1 cellular context compared by ENCODE assay signal in the genomic region with DNA sequence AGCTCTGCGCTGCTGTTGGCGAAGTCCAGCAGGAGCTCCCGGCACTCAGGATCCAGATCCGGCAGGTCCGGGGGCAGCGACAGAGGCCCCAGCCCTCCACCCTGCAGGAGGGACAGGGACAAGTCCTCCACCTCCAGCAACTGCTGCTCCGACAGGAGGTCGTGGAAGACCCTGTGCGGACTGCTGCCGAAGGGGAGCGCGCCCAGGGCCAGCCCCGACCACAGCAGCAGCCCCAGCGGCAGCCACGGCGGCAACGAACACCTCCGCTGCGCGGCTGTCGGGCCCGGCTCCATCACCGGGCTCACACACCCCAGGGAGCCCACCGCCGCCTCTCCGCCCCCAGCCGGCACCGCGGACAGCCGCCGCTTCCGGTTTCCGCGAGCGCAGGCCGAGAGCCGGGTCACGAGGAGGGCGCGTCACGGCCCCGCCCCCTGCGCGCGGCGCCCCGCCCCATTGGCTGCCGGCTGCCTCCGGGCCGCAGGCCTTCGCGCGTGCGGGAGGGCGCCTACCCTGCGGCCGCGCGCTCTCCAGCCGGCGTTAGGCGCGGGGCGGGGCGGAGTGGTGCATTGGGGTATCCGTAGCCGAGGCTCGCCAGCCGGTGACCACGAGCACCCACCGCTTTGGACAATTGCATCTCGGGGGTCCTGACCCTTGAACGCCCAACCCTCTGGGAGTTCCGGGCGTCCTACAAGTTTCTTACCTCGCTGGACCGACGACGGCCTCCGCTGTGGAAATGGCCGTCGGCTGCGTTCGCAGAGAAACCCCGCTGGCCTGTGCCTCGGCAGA.
TF ChIP-seq lines count a peak whose summit lies in the region.

A gene with protein sequence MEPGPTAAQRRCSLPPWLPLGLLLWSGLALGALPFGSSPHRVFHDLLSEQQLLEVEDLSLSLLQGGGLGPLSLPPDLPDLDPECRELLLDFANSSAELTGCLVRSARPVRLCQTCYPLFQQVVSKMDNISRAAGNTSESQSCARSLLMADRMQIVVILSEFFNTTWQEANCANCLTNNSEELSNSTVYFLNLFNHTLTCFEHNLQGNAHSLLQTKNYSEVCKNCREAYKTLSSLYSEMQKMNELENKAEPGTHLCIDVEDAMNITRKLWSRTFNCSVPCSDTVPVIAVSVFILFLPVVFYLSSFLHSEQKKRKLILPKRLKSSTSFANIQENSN (minus strand): TSS at position 383 of the 786 bp plus-strand sequence. CDS start 90 bp downstream, at position 293.

TF ChIP-seq in K562, 482 proteins besides CTCF, POLR2A, EP300 and RAD21 (continued from another document and continues in another):
- TF ChIP-seq, protein P1, sequence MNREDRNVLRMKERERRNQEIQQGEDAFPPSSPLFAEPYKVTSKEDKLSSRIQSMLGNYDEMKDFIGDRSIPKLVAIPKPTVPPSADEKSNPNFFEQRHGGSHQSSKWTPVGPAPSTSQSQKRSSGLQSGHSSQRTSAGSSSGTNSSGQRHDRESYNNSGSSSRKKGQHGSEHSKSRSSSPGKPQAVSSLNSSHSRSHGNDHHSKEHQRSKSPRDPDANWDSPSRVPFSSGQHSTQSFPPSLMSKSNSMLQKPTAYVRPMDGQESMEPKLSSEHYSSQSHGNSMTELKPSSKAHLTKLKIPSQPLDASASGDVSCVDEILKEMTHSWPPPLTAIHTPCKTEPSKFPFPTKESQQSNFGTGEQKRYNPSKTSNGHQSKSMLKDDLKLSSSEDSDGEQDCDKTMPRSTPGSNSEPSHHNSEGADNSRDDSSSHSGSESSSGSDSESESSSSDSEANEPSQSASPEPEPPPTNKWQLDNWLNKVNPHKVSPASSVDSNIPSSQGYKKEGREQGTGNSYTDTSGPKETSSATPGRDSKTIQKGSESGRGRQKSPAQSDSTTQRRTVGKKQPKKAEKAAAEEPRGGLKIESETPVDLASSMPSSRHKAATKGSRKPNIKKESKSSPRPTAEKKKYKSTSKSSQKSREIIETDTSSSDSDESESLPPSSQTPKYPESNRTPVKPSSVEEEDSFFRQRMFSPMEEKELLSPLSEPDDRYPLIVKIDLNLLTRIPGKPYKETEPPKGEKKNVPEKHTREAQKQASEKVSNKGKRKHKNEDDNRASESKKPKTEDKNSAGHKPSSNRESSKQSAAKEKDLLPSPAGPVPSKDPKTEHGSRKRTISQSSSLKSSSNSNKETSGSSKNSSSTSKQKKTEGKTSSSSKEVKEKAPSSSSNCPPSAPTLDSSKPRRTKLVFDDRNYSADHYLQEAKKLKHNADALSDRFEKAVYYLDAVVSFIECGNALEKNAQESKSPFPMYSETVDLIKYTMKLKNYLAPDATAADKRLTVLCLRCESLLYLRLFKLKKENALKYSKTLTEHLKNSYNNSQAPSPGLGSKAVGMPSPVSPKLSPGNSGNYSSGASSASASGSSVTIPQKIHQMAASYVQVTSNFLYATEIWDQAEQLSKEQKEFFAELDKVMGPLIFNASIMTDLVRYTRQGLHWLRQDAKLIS (CRISPR knock-in tag; IDR thresholded peaks at IDR 0.05) = peak; percentile 84; the same call in 1 of the 2 replicates
- TF ChIP-seq MED1 (CRISPR knock-in tag; IDR thresholded peaks at IDR 0.05; ENCODE audit: borderline replicate concordance) = no peak
- TF ChIP-seq, protein P2, sequence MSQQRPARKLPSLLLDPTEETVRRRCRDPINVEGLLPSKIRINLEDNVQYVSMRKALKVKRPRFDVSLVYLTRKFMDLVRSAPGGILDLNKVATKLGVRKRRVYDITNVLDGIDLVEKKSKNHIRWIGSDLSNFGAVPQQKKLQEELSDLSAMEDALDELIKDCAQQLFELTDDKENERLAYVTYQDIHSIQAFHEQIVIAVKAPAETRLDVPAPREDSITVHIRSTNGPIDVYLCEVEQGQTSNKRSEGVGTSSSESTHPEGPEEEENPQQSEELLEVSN (IDR thresholded peaks at IDR 0.05; ENCODE audit: borderline replicate concordance in 1 of 2, extremely low read depth in 1 of 2, insufficient read depth in 1 of 2, insufficient read length in 1 of 2, low read depth in 1 of 2, low read length in 1 of 2, poor library complexity in 1 of 2, severe bottlenecking in 1 of 2) = peak; percentile 96 to 99
- TF ChIP-seq RBFOX2 (IDR thresholded peaks at IDR 0.05; ENCODE audit: low read depth, low read length) = peak; percentile 88
- 0 out of 2 replicates have a peak, but pooled peaks have one; percentile 59 for TF ChIP-seq ZNF76 (CRISPR knock-in tag; IDR thresholded peaks at IDR 0.05; ENCODE audit: borderline replicate concordance)
- TF ChIP-seq TAF15 (IDR thresholded peaks at IDR 0.05; ENCODE audit: low read depth, low read length) = no peak
- TF ChIP-seq, protein P3, sequence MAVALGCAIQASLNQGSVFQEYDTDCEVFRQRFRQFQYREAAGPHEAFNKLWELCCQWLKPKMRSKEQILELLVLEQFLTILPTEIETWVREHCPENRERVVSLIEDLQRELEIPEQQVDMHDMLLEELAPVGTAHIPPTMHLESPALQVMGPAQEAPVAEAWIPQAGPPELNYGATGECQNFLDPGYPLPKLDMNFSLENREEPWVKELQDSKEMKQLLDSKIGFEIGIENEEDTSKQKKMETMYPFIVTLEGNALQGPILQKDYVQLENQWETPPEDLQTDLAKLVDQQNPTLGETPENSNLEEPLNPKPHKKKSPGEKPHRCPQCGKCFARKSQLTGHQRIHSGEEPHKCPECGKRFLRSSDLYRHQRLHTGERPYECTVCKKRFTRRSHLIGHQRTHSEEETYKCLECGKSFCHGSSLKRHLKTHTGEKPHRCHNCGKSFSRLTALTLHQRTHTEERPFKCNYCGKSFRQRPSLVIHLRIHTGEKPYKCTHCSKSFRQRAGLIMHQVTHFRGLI (CRISPR knock-in tag; IDR thresholded peaks at IDR 0.05) = peak; percentile 15; the same call in 1 of the 2 replicates
- 0 out of 2 replicates have a peak, but pooled peaks have one; percentile 67 for TF ChIP-seq ZNF212 (CRISPR knock-in tag; IDR thresholded peaks at IDR 0.05)
- TF ChIP-seq ETV6 (IDR thresholded peaks at IDR 0.05; ENCODE audit: borderline replicate concordance in 1 of 2, low read depth in 2 of 2, low read length in 1 of 2) = no peak
- TF ChIP-seq ETV6 (CRISPR knock-in tag; IDR thresholded peaks at IDR 0.05; ENCODE audit: borderline replicate concordance) = peak; percentile 90; the same call in 1 of the 2 replicates
- TF ChIP-seq HCFC1 (IDR thresholded peaks at IDR 0.05; ENCODE audit: low read depth, low read length) = peak; percentile 49
- TF ChIP-seq KLF13 (tag; IDR thresholded peaks at IDR 0.05; ENCODE audit: borderline replicate concordance, low read depth) = no peak; the same call in 1 of the 2 replicates
- no peak for TF ChIP-seq ZBTB5 (IDR thresholded peaks at IDR 0.05)
- no peak for TF ChIP-seq NCOA4 (IDR thresholded peaks at IDR 0.05; ENCODE audit: partially characterized antibody)
- TF ChIP-seq, protein P4, sequence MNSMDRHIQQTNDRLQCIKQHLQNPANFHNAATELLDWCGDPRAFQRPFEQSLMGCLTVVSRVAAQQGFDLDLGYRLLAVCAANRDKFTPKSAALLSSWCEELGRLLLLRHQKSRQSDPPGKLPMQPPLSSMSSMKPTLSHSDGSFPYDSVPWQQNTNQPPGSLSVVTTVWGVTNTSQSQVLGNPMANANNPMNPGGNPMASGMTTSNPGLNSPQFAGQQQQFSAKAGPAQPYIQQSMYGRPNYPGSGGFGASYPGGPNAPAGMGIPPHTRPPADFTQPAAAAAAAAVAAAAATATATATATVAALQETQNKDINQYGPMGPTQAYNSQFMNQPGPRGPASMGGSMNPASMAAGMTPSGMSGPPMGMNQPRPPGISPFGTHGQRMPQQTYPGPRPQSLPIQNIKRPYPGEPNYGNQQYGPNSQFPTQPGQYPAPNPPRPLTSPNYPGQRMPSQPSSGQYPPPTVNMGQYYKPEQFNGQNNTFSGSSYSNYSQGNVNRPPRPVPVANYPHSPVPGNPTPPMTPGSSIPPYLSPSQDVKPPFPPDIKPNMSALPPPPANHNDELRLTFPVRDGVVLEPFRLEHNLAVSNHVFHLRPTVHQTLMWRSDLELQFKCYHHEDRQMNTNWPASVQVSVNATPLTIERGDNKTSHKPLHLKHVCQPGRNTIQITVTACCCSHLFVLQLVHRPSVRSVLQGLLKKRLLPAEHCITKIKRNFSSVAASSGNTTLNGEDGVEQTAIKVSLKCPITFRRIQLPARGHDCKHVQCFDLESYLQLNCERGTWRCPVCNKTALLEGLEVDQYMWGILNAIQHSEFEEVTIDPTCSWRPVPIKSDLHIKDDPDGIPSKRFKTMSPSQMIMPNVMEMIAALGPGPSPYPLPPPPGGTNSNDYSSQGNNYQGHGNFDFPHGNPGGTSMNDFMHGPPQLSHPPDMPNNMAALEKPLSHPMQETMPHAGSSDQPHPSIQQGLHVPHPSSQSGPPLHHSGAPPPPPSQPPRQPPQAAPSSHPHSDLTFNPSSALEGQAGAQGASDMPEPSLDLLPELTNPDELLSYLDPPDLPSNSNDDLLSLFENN (IDR thresholded peaks at IDR 0.05; ENCODE audit: low read depth in 2 of 2, low read length in 2 of 2) = no peak
- no peak; a peak in 1 of 4 replicates for TF ChIP-seq RCOR1 (IDR thresholded peaks at IDR 0.05; ENCODE audit: borderline replicate concordance in 1 of 2, low read depth in 2 of 2, low read length in 2 of 2)
- TF ChIP-seq, protein P5, sequence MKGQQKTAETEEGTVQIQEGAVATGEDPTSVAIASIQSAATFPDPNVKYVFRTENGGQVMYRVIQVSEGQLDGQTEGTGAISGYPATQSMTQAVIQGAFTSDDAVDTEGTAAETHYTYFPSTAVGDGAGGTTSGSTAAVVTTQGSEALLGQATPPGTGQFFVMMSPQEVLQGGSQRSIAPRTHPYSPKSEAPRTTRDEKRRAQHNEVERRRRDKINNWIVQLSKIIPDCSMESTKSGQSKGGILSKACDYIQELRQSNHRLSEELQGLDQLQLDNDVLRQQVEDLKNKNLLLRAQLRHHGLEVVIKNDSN (CRISPR knock-in tag; IDR thresholded peaks at IDR 0.05) = peak; percentile 85
- peak; percentile 85 for TF ChIP-seq GTF2E2 (tag; IDR thresholded peaks at IDR 0.05)
- TF ChIP-seq, protein P6, sequence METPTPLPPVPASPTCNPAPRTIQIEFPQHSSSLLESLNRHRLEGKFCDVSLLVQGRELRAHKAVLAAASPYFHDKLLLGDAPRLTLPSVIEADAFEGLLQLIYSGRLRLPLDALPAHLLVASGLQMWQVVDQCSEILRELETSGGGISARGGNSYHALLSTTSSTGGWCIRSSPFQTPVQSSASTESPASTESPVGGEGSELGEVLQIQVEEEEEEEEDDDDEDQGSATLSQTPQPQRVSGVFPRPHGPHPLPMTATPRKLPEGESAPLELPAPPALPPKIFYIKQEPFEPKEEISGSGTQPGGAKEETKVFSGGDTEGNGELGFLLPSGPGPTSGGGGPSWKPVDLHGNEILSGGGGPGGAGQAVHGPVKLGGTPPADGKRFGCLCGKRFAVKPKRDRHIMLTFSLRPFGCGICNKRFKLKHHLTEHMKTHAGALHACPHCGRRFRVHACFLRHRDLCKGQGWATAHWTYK (CRISPR knock-in tag; IDR thresholded peaks at IDR 0.05) = peak; percentile 82; the same call in 1 of the 2 replicates
- no peak for TF ChIP-seq ZNF644 (tag; IDR thresholded peaks at IDR 0.05; ENCODE audit: low read depth)
- no peak; the same call in 1 of the 2 replicates for TF ChIP-seq ZNF766 (CRISPR knock-in tag; conservative IDR thresholded peaks at IDR 0.05)
- TF ChIP-seq, protein P7, sequence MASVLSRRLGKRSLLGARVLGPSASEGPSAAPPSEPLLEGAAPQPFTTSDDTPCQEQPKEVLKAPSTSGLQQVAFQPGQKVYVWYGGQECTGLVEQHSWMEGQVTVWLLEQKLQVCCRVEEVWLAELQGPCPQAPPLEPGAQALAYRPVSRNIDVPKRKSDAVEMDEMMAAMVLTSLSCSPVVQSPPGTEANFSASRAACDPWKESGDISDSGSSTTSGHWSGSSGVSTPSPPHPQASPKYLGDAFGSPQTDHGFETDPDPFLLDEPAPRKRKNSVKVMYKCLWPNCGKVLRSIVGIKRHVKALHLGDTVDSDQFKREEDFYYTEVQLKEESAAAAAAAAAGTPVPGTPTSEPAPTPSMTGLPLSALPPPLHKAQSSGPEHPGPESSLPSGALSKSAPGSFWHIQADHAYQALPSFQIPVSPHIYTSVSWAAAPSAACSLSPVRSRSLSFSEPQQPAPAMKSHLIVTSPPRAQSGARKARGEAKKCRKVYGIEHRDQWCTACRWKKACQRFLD (CRISPR knock-in tag; IDR thresholded peaks at IDR 0.05) = peak; percentile 91
- no peak for TF ChIP-seq ZNF507 (tag; conservative IDR thresholded peaks at IDR 0.05)
- TF ChIP-seq ZNF586 (CRISPR knock-in tag; conservative IDR thresholded peaks at IDR 0.05) = no peak
- TF ChIP-seq NCOA1 (IDR thresholded peaks at IDR 0.05; ENCODE audit: low read depth) = no peak
- TF ChIP-seq, protein P8, sequence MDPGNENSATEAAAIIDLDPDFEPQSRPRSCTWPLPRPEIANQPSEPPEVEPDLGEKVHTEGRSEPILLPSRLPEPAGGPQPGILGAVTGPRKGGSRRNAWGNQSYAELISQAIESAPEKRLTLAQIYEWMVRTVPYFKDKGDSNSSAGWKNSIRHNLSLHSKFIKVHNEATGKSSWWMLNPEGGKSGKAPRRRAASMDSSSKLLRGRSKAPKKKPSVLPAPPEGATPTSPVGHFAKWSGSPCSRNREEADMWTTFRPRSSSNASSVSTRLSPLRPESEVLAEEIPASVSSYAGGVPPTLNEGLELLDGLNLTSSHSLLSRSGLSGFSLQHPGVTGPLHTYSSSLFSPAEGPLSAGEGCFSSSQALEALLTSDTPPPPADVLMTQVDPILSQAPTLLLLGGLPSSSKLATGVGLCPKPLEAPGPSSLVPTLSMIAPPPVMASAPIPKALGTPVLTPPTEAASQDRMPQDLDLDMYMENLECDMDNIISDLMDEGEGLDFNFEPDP (CRISPR knock-in tag; IDR thresholded peaks at IDR 0.05) = no peak
- peak; percentile 95 for TF ChIP-seq FOXP1 (CRISPR knock-in tag; IDR thresholded peaks at IDR 0.05)
- no peak for TF ChIP-seq ZNF146 (CRISPR knock-in tag; IDR thresholded peaks at IDR 0.05; ENCODE audit: unreplicated experiment)
- no peak for TF ChIP-seq HDAC6 (IDR thresholded peaks at IDR 0.05; ENCODE audit: low read depth, low read length)
- no peak for TF ChIP-seq BDP1 (IDR thresholded peaks at IDR 0.05; ENCODE audit: insufficient read depth, insufficient read length)
- TF ChIP-seq, protein P9, sequence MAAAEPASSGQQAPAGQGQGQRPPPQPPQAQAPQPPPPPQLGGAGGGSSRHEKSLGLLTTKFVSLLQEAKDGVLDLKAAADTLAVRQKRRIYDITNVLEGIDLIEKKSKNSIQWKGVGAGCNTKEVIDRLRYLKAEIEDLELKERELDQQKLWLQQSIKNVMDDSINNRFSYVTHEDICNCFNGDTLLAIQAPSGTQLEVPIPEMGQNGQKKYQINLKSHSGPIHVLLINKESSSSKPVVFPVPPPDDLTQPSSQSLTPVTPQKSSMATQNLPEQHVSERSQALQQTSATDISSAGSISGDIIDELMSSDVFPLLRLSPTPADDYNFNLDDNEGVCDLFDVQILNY (CRISPR knock-in tag; IDR thresholded peaks at IDR 0.05) = peak; percentile 93; the same call in 1 of the 2 replicates
- peak; percentile 80 for TF ChIP-seq NFRKB (IDR thresholded peaks at IDR 0.05; ENCODE audit: low read depth)
- peak; percentile 97 for TF ChIP-seq CXXC5 (CRISPR knock-in tag; IDR thresholded peaks at IDR 0.05)
- TF ChIP-seq SUPT5H (IDR thresholded peaks at IDR 0.05) = peak; percentile 66
- TF ChIP-seq ZNF699 (CRISPR knock-in tag; IDR thresholded peaks at IDR 0.05; ENCODE audit: insufficient replicate concordance) = no peak
